8 cellular contexts compared by ENCODE assay signal in the genomic region with DNA sequence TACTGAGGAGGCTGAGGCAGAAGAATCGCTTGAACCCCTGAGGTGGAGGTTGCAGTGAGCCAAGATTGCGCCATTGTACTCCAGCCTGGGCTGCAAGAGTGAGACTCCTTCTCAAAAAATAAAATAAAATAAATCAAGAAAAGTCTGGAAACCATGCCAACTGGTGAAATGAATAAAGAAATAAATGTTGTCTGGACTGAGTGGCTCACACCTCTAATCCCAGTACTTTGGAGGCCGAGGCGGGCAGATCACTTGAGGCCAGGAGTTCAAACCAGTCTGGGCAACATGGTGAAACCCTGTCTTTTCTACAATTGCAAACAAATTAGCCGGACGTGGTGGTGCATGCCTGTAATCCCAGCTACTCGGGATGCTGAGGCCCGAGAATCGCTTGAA. TPM values are rescaled to one million over a fixed set of nuclear protein-coding genes. Genes with fewer than 3 reads are reported as not detected.
DNase-seq lines count a peak whose midpoint lies in the region; ATAC-seq and TF ChIP-seq lines count a peak whose summit lies in the region.

No MANE protein-coding gene starts in this region.

- intact Hi-C loops in esophagus muscularis mucosa (cut with DNase I): no loop called here

- no peaks in the 10 kb centered on the region for H3K79me2 ChIP-seq in osteoblast (ENCODE audit: insufficient read depth, low read length)

- no peak for TF ChIP-seq CTCF in GM06990 (IDR thresholded peaks at IDR 0.05; ENCODE audit: insufficient read depth, low read length, poor library complexity, severe bottlenecking)
- TF ChIP-seq CTCF in esophagus muscularis mucosa (IDR thresholded peaks at IDR 0.05): no peak
- no peak for TF ChIP-seq CTCF in osteoblast (IDR thresholded peaks at IDR 0.05; ENCODE audit: extremely low read depth, low read depth, low read length)

- H3K27ac ChIP-seq in SJSA1: peak overlapping the region; percentile 59
- peak overlapping the region; percentile 92 to 99 (median 97) for H3K27ac ChIP-seq in esophagus muscularis mucosa (replicated peaks in 1 of 4)
- no peak overlapping the region for H3K27ac ChIP-seq in osteoblast (ENCODE audit: low read depth, low read length)

- H3K4me3 ChIP-seq in GM06990 (replicated peaks; ENCODE audit: low read depth, low read length) (peak overlapping the region; percentile 80), SJSA1 (peak overlapping the region; percentile 70), esophagus muscularis mucosa (peak overlapping the region; percentile 77 to 95 (median 85)), osteoblast (ENCODE audit: insufficient read depth, low read length) (peak overlapping the region; percentile 77)

- peak overlapping the region; percentile 80 for H3K4me2 ChIP-seq in osteoblast (ENCODE audit: insufficient read depth, low read length)

- no peak for DNase-seq in GM06990 (ENCODE audit: extremely low read depth, insufficient read length)
- no peak for DNase-seq in SJSA1 (ENCODE audit: low read depth in 1 of 2, low spot score in 2 of 2)
- DNase-seq in esophagus muscularis mucosa (ENCODE audit: extremely low spot score): peak; percentile 89
- no peak for DNase-seq in osteoblast (ENCODE audit: insufficient read length, low spot score, missing footprints)
- no peak for DNase-seq in NCI-H345 (lab: John Stamatoyannopoulos, UW)

- H3K36me3 ChIP-seq in GM06990 (ENCODE audit: control insufficient read depth, insufficient read depth, low read length) (no peaks in the 10 kb centered on the region), SJSA1 (peaks cover 3% of the 10 kb centered on the region; the same call in 1 of the 2 replicates), esophagus muscularis mucosa (peaks cover 0 to 5% (median 0%) of the 10 kb centered on the region in 4 donors), osteoblast (ENCODE audit: insufficient read depth, low read length) (no peaks in the 10 kb centered on the region)

- H3K9me3 ChIP-seq in SJSA1 (replicated peaks): 0 out of 2 replicates have a peak, but pooled peaks cover 2% of the 10 kb centered on the region
- no peaks in the 10 kb centered on the region for H3K9me3 ChIP-seq in esophagus muscularis mucosa
- no peaks in the 10 kb centered on the region for H3K9me3 ChIP-seq in osteoblast (ENCODE audit: low read depth, low read length)

- ATAC-seq in HG02981 (IDR thresholded peaks at IDR 0.05; ENCODE audit: unreplicated experiment) (no peak), HG03457 (IDR thresholded peaks at IDR 0.05; ENCODE audit: unreplicated experiment) (no peak), HG02678 (IDR thresholded peaks at IDR 0.05; ENCODE audit: unreplicated experiment) (no peak)

- peak overlapping the region; percentile 74 for H2AFZ ChIP-seq in osteoblast (ENCODE audit: low read length)

- TF ChIP-seq EP300 in esophagus muscularis mucosa (IDR thresholded peaks at IDR 0.05): no peak

- TF ChIP-seq POLR2A in esophagus muscularis mucosa (IDR thresholded peaks at IDR 0.05; ENCODE audit: low read depth): no peak

- H4K20me1 ChIP-seq in osteoblast (ENCODE audit: insufficient read depth, low read length): no peaks in the 10 kb centered on the region

- H3K4me1 ChIP-seq in SJSA1 (replicated peaks): peaks cover 5% of the 10 kb centered on the region
- peaks cover 6 to 11% (median 9%) of the 10 kb centered on the region in 4 donors for H3K4me1 ChIP-seq in esophagus muscularis mucosa
- H3K4me1 ChIP-seq in osteoblast (ENCODE audit: insufficient read depth, low read length): peaks cover 5% of the 10 kb centered on the region

- WGBS in esophagus muscularis mucosa: 71% methylated on average over 9 of the region's 9 CpGs

- H3K27me3 ChIP-seq in GM06990 (replicated peaks; ENCODE audit: control insufficient read depth, insufficient read depth, low read length): no peaks in the 10 kb centered on the region
- H3K27me3 ChIP-seq in SJSA1 (replicated peaks): no peaks in the 10 kb centered on the region
- no peaks in the 10 kb centered on the region for H3K27me3 ChIP-seq in esophagus muscularis mucosa
- H3K27me3 ChIP-seq in osteoblast (ENCODE audit: insufficient read depth, low read length): no peaks in the 10 kb centered on the region

RNA-seq across cellular contexts. Expression of a gene that starts 0.7 kb away (rescaled TPM):
- 3.0 and 7.3 TPM in 2 replicates for total RNA-seq in SJSA1 (2014; rRNA removed; shearing (Covaris generic))
- 1 to 10 TPM; 2.4 to 5.8 (median 4.9) TPM for total RNA-seq in esophagus muscularis mucosa
- 14.1 and 15.2 TPM in 2 replicates for total RNA-seq in osteoblast
